ENCODE assay signal across 22 cellular contexts in the genomic region with DNA sequence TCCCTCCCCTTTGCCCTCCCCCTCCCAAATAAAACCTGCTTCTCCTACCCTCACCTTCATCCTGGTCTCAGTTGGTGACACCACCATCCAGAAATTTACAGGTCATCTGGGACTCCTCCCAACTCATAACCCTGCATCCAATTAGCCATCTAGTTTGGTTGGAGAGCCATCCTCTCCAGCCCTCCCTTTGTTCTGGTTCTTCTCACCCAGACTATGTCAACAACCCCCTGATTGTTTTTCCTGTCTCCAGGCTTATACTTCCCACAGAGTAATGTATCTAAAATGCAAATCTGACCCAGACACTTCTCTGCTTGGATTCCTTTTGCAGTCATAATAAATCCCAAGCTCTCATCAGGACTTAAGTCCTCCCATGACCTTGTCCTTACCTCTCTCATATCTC. TPM values are rescaled to one million over a fixed set of nuclear protein-coding genes. Genes with fewer than 3 reads are reported as not detected.
DNase-seq lines count a peak whose midpoint lies in the region; ATAC-seq and TF ChIP-seq lines count a peak whose summit lies in the region.
"Had no signal": no experiment of that assay in that cellular context is flagged by ENCODE, and none has a peak within 500 bp of the region (broad histone marks: within the 10 kb centered on the region; RNA-seq: fewer than 3 reads in every experiment).

No MANE protein-coding gene starts in this region.

- in situ Hi-C loops in transverse colon (cut with MboI; ENCODE audit: low pct_ligation_motif_present in 1 of 4, low pct_unique_long_range_greater_than_20kb in 1 of 4, low sequenced_read_pairs in 3 of 4) = loop anchor here in 2 of 4 donors (10.0 to 25.0 kb wide), 3 partner anchors 218 to 420 kb away; no protein-coding TSS in a partner anchor

- H3K27me3 ChIP-seq in transverse colon = no peaks in the 10 kb centered on the region
- H3K27me3 ChIP-seq: BLaER1 had no signal

- TF ChIP-seq CTCF in transverse colon (IDR thresholded peaks at IDR 0.05) = no peak

- no peak for TF ChIP-seq POLR2A in transverse colon (IDR thresholded peaks at IDR 0.05)

- no peak for TF ChIP-seq EP300 in transverse colon (IDR thresholded peaks at IDR 0.05; ENCODE audit: low read depth)

- no peaks in the 10 kb centered on the region for H3K27me3 Mint-ChIP-seq in naive B cell
- H3K27me3 Mint-ChIP-seq: activated naive CD8-positive, alpha-beta T cell had no signal

- peaks cover 0 to 2% (median 0%) of the 10 kb centered on the region in 7 donors for H3K9me3 Mint-ChIP-seq in naive B cell

- H3K4me1 ChIP-seq in transverse colon = peaks cover 0 to 16% (median 6%) of the 10 kb centered on the region in 4 donors
- H3K4me1 ChIP-seq: BLaER1, HAP-1 had no signal

- intact Hi-C loops in transverse colon (cut with DNase I; ENCODE audit: low total_unique reads) = no loop called here

- DNase-seq in COLO668 (lab: John Stamatoyannopoulos, UW; ENCODE audit: unreplicated experiment) (peak; percentile 45), NCI-H146 treated with DMSO at 0.1 percent for 48 hours (lab: John Stamatoyannopoulos, UW; ENCODE audit: unreplicated experiment) (peak; percentile 38), NCI-H526 (lab: John Stamatoyannopoulos, UW) (peak; percentile 97), naive B cell (no peak), transverse colon (no peak)
- no peak for DNase-seq in activated CD4-positive, alpha-beta T cell treated with anti-CD3 and anti-CD28 coated beads for 48 hours
- DNase-seq: ACHN; cerebellar nuclear complex; GF-D8; head of caudate nucleus; IMR-90; NCI-H1694; NCI-H82; PC-9; SHP77; stimulated activated CD8-positive, alpha-beta memory T cell treated with anti-CD3 and anti-CD28 coated beads, Interleukin-4, amount 100 ng/mL, for 48 hours; SW 1271 had no signal

- no peak for ATAC-seq in naive B cell (ENCODE audit: low read depth in 2 of 2)
- no peak for ATAC-seq in HG02571 (IDR thresholded peaks at IDR 0.05; ENCODE audit: unreplicated experiment)
- ATAC-seq in HG02610 (IDR thresholded peaks at IDR 0.05; ENCODE audit: unreplicated experiment) = no peak

- H3K9me3 ChIP-seq in transverse colon = no peaks in the 10 kb centered on the region
- H3K9me3 ChIP-seq: HAP-1 had no signal

- H3K36me3 ChIP-seq in transverse colon = peaks cover 0 to 4% (median 0%) of the 10 kb centered on the region in 4 donors
- H3K36me3 ChIP-seq: BLaER1, HAP-1 had no signal

- peaks cover 23 to 35% (median 27%) of the 10 kb centered on the region in 3 donors for H3K4me1 Mint-ChIP-seq in naive B cell

- no peak overlapping the region for H3K4me3 ChIP-seq in transverse colon
- H3K4me3 ChIP-seq: BLaER1, HAP-1, PC-9 had no signal

- H3K27ac Mint-ChIP-seq in naive B cell = peak overlapping the region in 4 of 6 donors; percentile 7 to 96 (median 81)

- peaks cover 32% of the 10 kb centered on the region in 2 donors for H3K36me3 Mint-ChIP-seq in naive B cell

- no peak overlapping the region for H3K27ac ChIP-seq in transverse colon
- H3K27ac ChIP-seq: BLaER1, PC-9 had no signal

- H3K4me3 Mint-ChIP-seq in naive B cell = peak overlapping the region in 2 of 8 donors; percentile 34 to 87
- H3K4me3 Mint-ChIP-seq: activated naive CD8-positive, alpha-beta T cell had no signal

RNA-seq across cellular contexts. Expression of gene TTC12, which starts 2.9 kb away (rescaled TPM):
- 10 to 100 TPM in 3 of 6 donors, 1 to 10 TPM in 3; 7.4 to 13.3 (median 10.5) TPM for polyA plus RNA-seq in naive B cell (ENCODE audit: low read depth in 6 of 6)
- 10 to 100 TPM; 10.3 to 24.1 (median 16.0) TPM for total RNA-seq in transverse colon

Comparison
In these comparisons a context has a peak if more than half of its experiments do, and no peak if none do; other contexts are left out.
1. DNase-seq: peak in COLO668 (single experiment), NCI-H146 treated with DMSO at 0.1 percent for 48 hours (single experiment) and NCI-H526 (2 of 2); none in naive B cell (single experiment), transverse colon (single experiment) and activated CD4-positive, alpha-beta T cell treated with anti-CD3 and anti-CD28 coated beads for 48 hours (single experiment).